17 cellular contexts compared by ENCODE assay signal in the genomic region with DNA sequence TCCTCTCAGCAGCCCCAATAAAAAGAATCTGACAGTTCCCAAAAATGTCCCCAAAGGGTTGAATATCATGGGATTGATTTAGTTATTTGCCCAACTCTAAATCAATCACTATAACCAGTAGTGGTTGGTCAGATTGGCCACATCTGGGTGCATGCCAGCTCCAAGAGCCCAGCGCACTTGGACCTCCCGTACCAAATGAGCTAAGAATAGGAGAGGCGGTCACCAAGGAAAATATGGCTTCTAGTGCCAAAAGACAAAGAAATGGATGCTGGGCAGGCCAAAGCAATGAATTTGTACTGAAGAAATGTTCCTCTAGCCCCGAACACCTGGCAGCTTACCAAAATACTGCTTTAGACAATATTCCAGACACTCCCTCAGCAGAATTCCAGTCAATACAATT.
A peak's percentile ranks its signal among the peaks of the same experiment; 100 is the strongest.
DNase-seq lines count a peak whose midpoint lies in the region; ATAC-seq and TF ChIP-seq lines count a peak whose summit lies in the region.
"Had no signal": no experiment of that assay in that cellular context is flagged by ENCODE, and none has a peak within 500 bp of the region (broad histone marks: within the 10 kb centered on the region; RNA-seq: fewer than 3 reads in every experiment).

No MANE protein-coding gene starts in this region.

- H3K27me3 ChIP-seq in left ventricle myocardium inferior (ENCODE audit: low read depth) (peaks cover 14% of the 10 kb centered on the region), psoas muscle (ENCODE audit: insufficient read depth in 3 of 3, low read length in 2 of 3) (no peaks in the 10 kb centered on the region), aorta (ENCODE audit: control insufficient read depth in 1 of 2, insufficient read depth in 2 of 2, low read length in 1 of 2) (no peaks in the 10 kb centered on the region)
- H3K27me3 ChIP-seq: BLaER1 had no signal

- H3K27ac ChIP-seq in left ventricle myocardium inferior (replicated peaks): no peak overlapping the region
- no peak overlapping the region for H3K27ac ChIP-seq in psoas muscle
- H3K27ac ChIP-seq in aorta (ENCODE audit: low read depth in 1 of 2, low read length in 2 of 2): peak overlapping the region in 1 of 2 donors; percentile 81
- H3K27ac ChIP-seq: 22Rv1, BLaER1, C4-2B had no signal

- 30 to 49% (median 39%) methylated on average over 4 of the region's 4 CpGs for WGBS in psoas muscle, 3 donors
- 5 to 6% methylated on average over 4 of the region's 4 CpGs for WGBS in aorta, 2 donors

- intact Hi-C loops in left ventricle myocardium superior (cut with micrococcal nuclease) (no loop called here), left ventricle myocardium inferior (cut with micrococcal nuclease) (no loop called here), psoas muscle (cut with DNase I) (no loop called here), aorta (cut with DNase I) (no loop called here)

- peak; percentile 25 for ATAC-seq in left ventricle myocardium superior
- peak; percentile 45 to 76 (median 60) for ATAC-seq in psoas muscle
- peak; percentile 80 for ATAC-seq in aorta (ENCODE audit: low FRiP score)
- ATAC-seq: CD8-positive, alpha-beta T cell; GM23338; HCT116 had no signal

- DNase-seq in left ventricle myocardium superior (no peak), left ventricle myocardium inferior (no peak), psoas muscle (peak in 1 of 2 donors; percentile 60), aorta (peak; percentile 78 to 90), retina (no peak), NCI-H2171 (lab: John Stamatoyannopoulos, UW) (no peak)
- DNase-seq: Caco-2; CD4-positive, CD25-positive, alpha-beta regulatory T cell; CD8-positive, alpha-beta T cell; DMS153; DND-41; H9 had no signal

- H3K36me3 ChIP-seq in left ventricle myocardium inferior (no peaks in the 10 kb centered on the region), psoas muscle (ENCODE audit: insufficient read depth in 1 of 2, low read depth in 1 of 2) (no peaks in the 10 kb centered on the region), aorta (ENCODE audit: control insufficient read depth in 1 of 2, insufficient read depth in 2 of 2, low read length in 1 of 2) (no peaks in the 10 kb centered on the region)
- H3K36me3 ChIP-seq: BLaER1 had no signal

- no peaks in the 10 kb centered on the region for H3K4me1 ChIP-seq in left ventricle myocardium inferior
- no peaks in the 10 kb centered on the region for H3K4me1 ChIP-seq in psoas muscle
- peaks cover 5 to 11% of the 10 kb centered on the region in 2 donors for H3K4me1 ChIP-seq in aorta (ENCODE audit: control insufficient read depth in 1 of 2, insufficient read depth in 2 of 2, low read length in 2 of 2)
- H3K4me1 ChIP-seq: BLaER1, Caco-2 had no signal

- H3K4me3 ChIP-seq in left ventricle myocardium inferior (no peak overlapping the region), psoas muscle (no peak overlapping the region), aorta (ENCODE audit: low read length in 2 of 2) (no peak overlapping the region)
- H3K4me3 ChIP-seq: BLaER1, GM23338 had no signal

- H3K9me3 ChIP-seq in left ventricle myocardium inferior (replicated peaks) (no peaks in the 10 kb centered on the region), psoas muscle (no peaks in the 10 kb centered on the region), aorta (ENCODE audit: control insufficient read depth, low read length) (no peaks in the 10 kb centered on the region)
- H3K9me3 ChIP-seq: BLaER1, Caco-2 had no signal

- TF ChIP-seq CTCF in left ventricle myocardium inferior (IDR thresholded peaks at IDR 0.05; ENCODE audit: borderline replicate concordance) (no peak), psoas muscle (IDR thresholded peaks at IDR 0.05) (no peak)

Comparison
In these comparisons a context has a peak if more than half of its experiments do, and no peak if none do; other contexts are left out.
1. ATAC-seq: peak in every context shown above with its lines; median percentile 80 in aorta; 60 in psoas muscle; 25 in left ventricle myocardium superior.
2. DNase-seq: peak in aorta (2 of 2); none in left ventricle myocardium superior (single experiment), left ventricle myocardium inferior (single experiment), retina (single experiment) and NCI-H2171 (single experiment).